In genomic region chr5:72955768-72956323, GRCh38 we compare ENCODE assay signal across 8 cellular contexts. TPM values are rescaled to one million over a fixed set of nuclear protein-coding genes. Genes with fewer than 3 reads are reported as not detected.
DNase-seq lines count a peak whose midpoint lies in the region; ATAC-seq and TF ChIP-seq lines count a peak whose summit lies in the region.

A gene with protein sequence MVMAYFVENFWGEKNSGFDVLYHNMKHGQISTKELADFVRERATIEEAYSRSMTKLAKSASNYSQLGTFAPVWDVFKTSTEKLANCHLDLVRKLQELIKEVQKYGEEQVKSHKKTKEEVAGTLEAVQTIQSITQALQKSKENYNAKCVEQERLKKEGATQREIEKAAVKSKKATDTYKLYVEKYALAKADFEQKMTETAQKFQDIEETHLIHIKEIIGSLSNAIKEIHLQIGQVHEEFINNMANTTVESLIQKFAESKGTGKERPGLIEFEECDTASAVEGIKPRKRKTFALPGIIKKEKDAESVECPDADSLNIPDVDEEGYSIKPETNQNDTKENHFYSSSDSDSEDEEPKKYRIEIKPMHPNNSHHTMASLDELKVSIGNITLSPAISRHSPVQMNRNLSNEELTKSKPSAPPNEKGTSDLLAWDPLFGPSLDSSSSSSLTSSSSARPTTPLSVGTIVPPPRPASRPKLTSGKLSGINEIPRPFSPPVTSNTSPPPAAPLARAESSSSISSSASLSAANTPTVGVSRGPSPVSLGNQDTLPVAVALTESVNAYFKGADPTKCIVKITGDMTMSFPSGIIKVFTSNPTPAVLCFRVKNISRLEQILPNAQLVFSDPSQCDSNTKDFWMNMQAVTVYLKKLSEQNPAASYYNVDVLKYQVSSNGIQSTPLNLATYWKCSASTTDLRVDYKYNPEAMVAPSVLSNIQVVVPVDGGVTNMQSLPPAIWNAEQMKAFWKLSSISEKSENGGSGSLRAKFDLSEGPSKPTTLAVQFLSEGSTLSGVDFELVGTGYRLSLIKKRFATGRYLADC (plus strand): TSS chr5:72956041. CDS start chr5:72956097, 56 bp downstream.

- peak within 1 kb of the TSS; percentile 84 for H3K9ac ChIP-seq in IMR-90 (ENCODE audit: low read depth, low read length)

- peak within 1 kb of the TSS; percentile 81 for H3K4me3 ChIP-seq in IMR-90 (ENCODE audit: insufficient read depth, low read depth, low read length)
- H3K4me3 ChIP-seq in epithelial cell of proximal tubule (ENCODE audit: low read depth, low read length), result peak within 1 kb of the TSS; percentile 77

- dilution Hi-C loops in IMR-90 (cut with HindIII; ENCODE audit: low sequenced_read_pairs, unreplicated experiment), result no loop called here

- peak; percentile 74 for TF ChIP-seq POLR2A in IMR-90 (IDR thresholded peaks at IDR 0.05; ENCODE audit: low read depth, low read length)

- intact Hi-C loops in IMR-90 (cut with micrococcal nuclease), result loop anchor here (1.0 to 5.0 kb wide), 4 partner anchors 246 to 496 kb away; no protein-coding TSS in a partner anchor

- peak within 1 kb of the TSS; percentile 92 for H3K56ac ChIP-seq in IMR-90 (ENCODE audit: extremely low read depth, insufficient read depth, low read length)

- peak; percentile 67 for DNase-seq in DMS153 (lab: John Stamatoyannopoulos, UW)
- DNase-seq in IMR-90, result peak; percentile 95
- DNase-seq in OCI-M1 (lab: John Stamatoyannopoulos, UW), result peak; percentile 96
- peak; percentile 96 for DNase-seq in activated T-cell treated with anti-CD3 and anti-CD28 coated beads, Interleukin-2, amount 50 U/mL, for 1 hour
- no peak for DNase-seq in epithelial cell of proximal tubule (ENCODE audit: low read depth)
- peak; percentile 98 for DNase-seq in mucosa of gallbladder (ENCODE audit: low spot score)
- DNase-seq in stimulated activated CD8-positive, alpha-beta memory T cell treated with anti-CD3 and anti-CD28 coated beads, Interleukin-4, amount 100 ng/mL, for 24 hours (ENCODE audit: low read depth), result peak; percentile 94

- H3K4ac ChIP-seq in IMR-90 (ENCODE audit: low read depth, low read length), result peak within 1 kb of the TSS; percentile 95

- peak within 1 kb of the TSS; percentile 90 for H3K14ac ChIP-seq in IMR-90 (replicated peaks; ENCODE audit: low read depth, low read length)

- POLR2A ChIA-PET in IMR-90 (lab: Charles Lee; ENCODE audit: unreplicated experiment), result interaction anchor here (1.2 kb wide), 1 partner anchor 11 kb away, joined by 4 read pairs; no protein-coding TSS in a partner anchor

- peak within 1 kb of the TSS; percentile 11; the same call in 1 of the 2 replicates for H2BK20ac ChIP-seq in IMR-90 (ENCODE audit: low read depth, low read length)

- no peaks in the 10 kb centered on the region for H3K9me3 ChIP-seq in IMR-90 (ENCODE audit: control insufficient read depth, insufficient read depth, low read length)

- H3K79me1 ChIP-seq in IMR-90 (ENCODE audit: low read depth in 1 of 2, low read length in 2 of 2), result peaks cover 3 to 23% of the 10 kb centered on the region in 2 experiments; a peak in 2 of 4 replicates

- H2AK5ac ChIP-seq in IMR-90 (ENCODE audit: low read depth, low read length), result peak within 1 kb of the TSS; percentile 65

- peak within 1 kb of the TSS; percentile 96 for H2AFZ ChIP-seq in IMR-90 (replicated peaks; ENCODE audit: low read length, poor library complexity)

- TF ChIP-seq CTCF in IMR-90 (conservative IDR thresholded peaks at IDR 0.05; ENCODE audit: low read depth, low read length) (peak; percentile 81), epithelial cell of proximal tubule (conservative IDR thresholded peaks at IDR 0.05; ENCODE audit: low read depth, low read length) (peak; percentile 63)

- 0% methylated on average over 36 of the region's 64 CpGs; no CpG with 5 or more reads in 1 of the 2 experiments for WGBS in IMR-90 (ENCODE audit: extremely low coverage in 2 of 2, insufficient read length in 1 of 2), 2 experiments

- ATAC-seq in GM21529 (IDR thresholded peaks at IDR 0.05; ENCODE audit: unreplicated experiment) (peak; percentile 93), IMR-90 (ENCODE audit: low read depth) (peak; percentile 84)

- peak within 1 kb of the TSS; percentile 93 for H2BK5ac ChIP-seq in IMR-90 (ENCODE audit: low read depth, low read length, poor library complexity, severe bottlenecking)

- H4K8ac ChIP-seq in IMR-90 (ENCODE audit: low read depth in 2 of 2, low read length in 2 of 2), result peak within 1 kb of the TSS; percentile 70 to 95

- peak within 1 kb of the TSS; percentile 26; the same call in 1 of the 3 replicates for H2BK15ac ChIP-seq in IMR-90 (ENCODE audit: low read depth, low read length)

- peaks cover 5% of the 10 kb centered on the region; the same call in 1 of the 2 replicates for H4K20me1 ChIP-seq in IMR-90 (ENCODE audit: insufficient read depth, low read length)

- H3K9me1 ChIP-seq in IMR-90 (ENCODE audit: insufficient read depth, low read length), result peaks cover 8% of the 10 kb centered on the region

- in situ Hi-C loops in IMR-90 (cut with MboI; ENCODE audit: low sequenced_read_pairs), result no loop called here

- H3K4me1 ChIP-seq in IMR-90 (ENCODE audit: control insufficient read depth, insufficient read depth, low read length), result peaks cover 13% of the 10 kb centered on the region

- H3K36me3 ChIP-seq in IMR-90 (ENCODE audit: control insufficient read depth, insufficient read depth, low read length), result peaks cover 3% of the 10 kb centered on the region

- peak within 1 kb of the TSS; percentile 95 for H3K23ac ChIP-seq in IMR-90 (ENCODE audit: low read depth, low read length)

- CTCF ChIA-PET in IMR-90 (lab: Yijun Ruan, JAX), result interaction anchor here (0.8 to 0.9 kb wide), 2 partner anchors 125 to 224 kb away, joined by 3 read pairs; no protein-coding TSS in a partner anchor

- peak within 1 kb of the TSS; percentile 79 for H2BK120ac ChIP-seq in IMR-90 (ENCODE audit: low read depth, low read length)

- H4K91ac ChIP-seq in IMR-90 (ENCODE audit: insufficient read depth, low read depth, low read length), result peak within 1 kb of the TSS; percentile 93

- peak; percentile 61 for TF ChIP-seq RAD21 in IMR-90 (IDR thresholded peaks at IDR 0.05; ENCODE audit: low read length)

- H3K27me3 ChIP-seq in IMR-90 (ENCODE audit: control insufficient read depth, insufficient read depth, low read length), result no peaks in the 10 kb centered on the region

- peak within 1 kb of the TSS; percentile 98 for H3K4me2 ChIP-seq in IMR-90 (ENCODE audit: low read depth, low read length)

- peak within 1 kb of the TSS; percentile 93 for H2AK9ac ChIP-seq in IMR-90 (replicated peaks; ENCODE audit: low read depth, low read length, poor library complexity)

- H3K18ac ChIP-seq in IMR-90 (ENCODE audit: low read depth, low read length), result peak within 1 kb of the TSS; percentile 92

- no TSS peak for BruUV-seq in IMR-90 (replicated peaks; lab: Mats Ljungman, UMichigan)

- H3K27ac ChIP-seq in IMR-90 (ENCODE audit: insufficient read depth, low read length), result peak within 1 kb of the TSS; percentile 96

- H4K5ac ChIP-seq in IMR-90 (ENCODE audit: low read depth, low read length), result peak within 1 kb of the TSS; percentile 96

TF ChIP-seq in IMR-90, 13 proteins besides CTCF, POLR2A, EP300 and RAD21:
- TF ChIP-seq SMC3 (IDR thresholded peaks at IDR 0.05; ENCODE audit: low read depth, low read length) (peak; percentile 33), MAZ (IDR thresholded peaks at IDR 0.05; ENCODE audit: borderline replicate concordance, low read depth, low read length) (peak; percentile 22; the same call in 1 of the 2 replicates), RCOR1 (IDR thresholded peaks at IDR 0.05; ENCODE audit: insufficient replicate concordance, low read length) (no peak)

RNA-seq across cellular contexts. Expression of the gene that starts here (rescaled TPM):
- total RNA-seq in IMR-90 (2012; rRNA removed) (13.1 and 23.5 TPM in 2 replicates), epithelial cell of proximal tubule (5.5 and 5.9 TPM in 2 replicates), mucosa of gallbladder (43.2 TPM)
- 5.6 and 6.1 TPM in 2 replicates for polyA plus RNA-seq in IMR-90 (2012; rRNA removed)
- polyA plus RNA-seq in IMR-90 (2012; cell fraction: cytosol; rRNA removed), result 1.6 and 3.2 TPM in 2 replicates
- 5.5 and 13.2 TPM in 2 replicates for polyA plus RNA-seq in IMR-90 (2012; cell fraction: nucleus; rRNA removed; ENCODE audit: low replicate concordance)
